8 cellular contexts compared by ENCODE assay signal in the genomic region with DNA sequence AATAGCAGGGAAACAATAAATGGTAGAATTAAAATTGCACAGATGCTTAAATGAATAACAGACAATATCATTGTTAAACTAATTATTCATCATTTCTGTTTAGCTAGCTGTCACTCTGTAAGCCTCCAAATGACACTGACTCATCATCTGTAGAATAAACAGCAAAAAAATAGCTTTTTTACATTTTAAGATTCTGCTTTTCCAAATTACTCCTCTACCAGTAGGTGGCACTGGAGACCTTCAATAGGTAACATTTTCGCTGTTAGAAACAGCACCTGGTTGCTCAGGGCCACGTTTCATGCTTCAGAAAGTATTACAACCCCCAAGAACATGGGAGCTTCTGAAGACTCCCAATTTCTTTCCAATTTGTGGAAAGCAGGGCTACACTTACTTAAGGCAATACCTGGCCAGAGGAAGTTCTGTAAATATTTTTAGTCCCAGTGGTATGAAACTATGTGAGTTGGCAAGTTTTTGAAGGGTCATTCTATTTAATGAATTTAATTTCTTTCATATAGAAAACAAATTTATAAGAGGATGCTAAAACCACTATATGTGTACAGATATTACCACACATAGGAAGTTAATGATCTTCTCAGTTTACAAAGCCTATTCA. TPM values are rescaled to one million over a fixed set of nuclear protein-coding genes. Genes with fewer than 3 reads are reported as not detected.
DNase-seq lines count a peak whose midpoint lies in the region; ATAC-seq and TF ChIP-seq lines count a peak whose summit lies in the region.

No MANE protein-coding gene starts in this region.

- DNase-seq in activated CD8-positive, alpha-beta memory T cell treated with anti-CD3 and anti-CD28 coated beads, Interleukin-2, amount 10 ng/mL, durations not matched to agents 7 days and 5 days = peak; percentile 44
- DNase-seq in activated CD8-positive, alpha-beta memory T cell treated with anti-CD3 and anti-CD28 coated beads, Interleukin-2, amount 50 U/mL, for 48 hours = no peak
- DNase-seq in SJCRH30 = peak; percentile 60 to 83
- DNase-seq in endothelial cell (ENCODE audit: low spot score) = peak; percentile 28
- DNase-seq in osteocyte (ENCODE audit: extremely low spot score, unreplicated experiment) = no peak

- peak; percentile 57 for ATAC-seq in activated CD8-positive, alpha-beta memory T cell treated with anti-CD3 and anti-CD28 coated beads, Interleukin-2, amount 10 ng/mL, durations not matched to agents 7 days and 5 days
- ATAC-seq in GM21515 (IDR thresholded peaks at IDR 0.05; ENCODE audit: unreplicated experiment) = peak; percentile 78
- ATAC-seq in esophagus mucosa = no peak

- no peak overlapping the region for H3K4me3 ChIP-seq in SJCRH30

- H3K27ac Mint-ChIP-seq in activated CD8-positive, alpha-beta memory T cell treated with anti-CD3 and anti-CD28 coated beads, Interleukin-2, amount 10 ng/mL, durations not matched to agents 7 days and 5 days = no peak overlapping the region
- H3K27ac Mint-ChIP-seq in endothelial cell (ENCODE audit: unreplicated experiment) (no peak overlapping the region), osteocyte (ENCODE audit: unreplicated experiment) (no peak overlapping the region)

- no peaks in the 10 kb centered on the region for H3K27me3 Mint-ChIP-seq in activated CD8-positive, alpha-beta memory T cell treated with anti-CD3 and anti-CD28 coated beads, Interleukin-2, amount 10 ng/mL, durations not matched to agents 7 days and 5 days
- no peaks in the 10 kb centered on the region for H3K27me3 Mint-ChIP-seq in endothelial cell (ENCODE audit: unreplicated experiment)
- H3K27me3 Mint-ChIP-seq in osteocyte (ENCODE audit: unreplicated experiment) = peaks cover 17% of the 10 kb centered on the region

- H3K27me3 ChIP-seq in SJCRH30 = no peaks in the 10 kb centered on the region

- no peak overlapping the region for H3K4me3 Mint-ChIP-seq in activated CD8-positive, alpha-beta memory T cell treated with anti-CD3 and anti-CD28 coated beads, Interleukin-2, amount 10 ng/mL, durations not matched to agents 7 days and 5 days
- H3K4me3 Mint-ChIP-seq in endothelial cell (ENCODE audit: unreplicated experiment) (no peak overlapping the region), osteocyte (ENCODE audit: unreplicated experiment) (no peak overlapping the region)

- H3K36me3 Mint-ChIP-seq in activated CD8-positive, alpha-beta memory T cell treated with anti-CD3 and anti-CD28 coated beads, Interleukin-2, amount 10 ng/mL, durations not matched to agents 7 days and 5 days = no peaks in the 10 kb centered on the region
- H3K36me3 Mint-ChIP-seq in endothelial cell (ENCODE audit: low read depth, unreplicated experiment) (no peaks in the 10 kb centered on the region), osteocyte (ENCODE audit: unreplicated experiment) (no peaks in the 10 kb centered on the region)

- TF ChIP-seq CTCF in LNCAP (IDR thresholded peaks at IDR 0.05) (peak; percentile 70), endothelial cell (IDR thresholded peaks at IDR 0.05; ENCODE audit: unreplicated experiment) (peak; percentile 77), osteocyte (IDR thresholded peaks at IDR 0.05) (peak; percentile 66)

- H3K9me3 ChIP-seq in SJCRH30 (replicated peaks) = no peaks in the 10 kb centered on the region

- H3K36me3 ChIP-seq in SJCRH30 = peaks cover 14% of the 10 kb centered on the region

- peaks cover 38% of the 10 kb centered on the region for H3K4me1 ChIP-seq in SJCRH30

- H3K9me3 Mint-ChIP-seq in activated CD8-positive, alpha-beta memory T cell treated with anti-CD3 and anti-CD28 coated beads, Interleukin-2, amount 10 ng/mL, durations not matched to agents 7 days and 5 days (ENCODE audit: low read depth) = no peaks in the 10 kb centered on the region
- H3K9me3 Mint-ChIP-seq in endothelial cell (ENCODE audit: unreplicated experiment) = no peaks in the 10 kb centered on the region
- H3K9me3 Mint-ChIP-seq in osteocyte (ENCODE audit: unreplicated experiment) = no peaks in the 10 kb centered on the region

- H3K4me1 Mint-ChIP-seq in activated CD8-positive, alpha-beta memory T cell treated with anti-CD3 and anti-CD28 coated beads, Interleukin-2, amount 10 ng/mL, durations not matched to agents 7 days and 5 days = no peaks in the 10 kb centered on the region
- H3K4me1 Mint-ChIP-seq in endothelial cell (ENCODE audit: unreplicated experiment) = no peaks in the 10 kb centered on the region
- no peaks in the 10 kb centered on the region for H3K4me1 Mint-ChIP-seq in osteocyte (ENCODE audit: unreplicated experiment)

- H3K27ac ChIP-seq in SJCRH30 = no peak overlapping the region

- CTCF ChIA-PET in activated CD8-positive, alpha-beta memory T cell treated with anti-CD3 and anti-CD28 coated beads, Interleukin-2, amount 10 ng/mL, durations not matched to agents 7 days and 5 days (lab: Charles Lee) = interaction anchor here (0.7 to 1.5 kb wide), 11 partner anchors 10 to 367 kb away, joined by 3 to 7 read pairs (median 3); no protein-coding TSS in a partner anchor

RNA-seq across cellular contexts. Expression of a gene that starts 45.4 kb away (rescaled TPM):
- total RNA-seq in activated CD8-positive, alpha-beta memory T cell treated with anti-CD3 and anti-CD28 coated beads, Interleukin-2, amount 10 ng/mL, durations not matched to agents 7 days and 5 days = 10 to 100 TPM in 1 of 2 experiments, 1 to 10 TPM in 1; 7.0 to 11.5 TPM
- total RNA-seq in SJCRH30 (2014; rRNA removed; shearing (Covaris generic)) = 26.2 and 35.0 TPM in 2 replicates
- 3.8 TPM for total RNA-seq in endothelial cell (ENCODE audit: unreplicated experiment)
- 0.10 TPM in 1 of 2 replicates, not detected in the other for total RNA-seq in osteocyte
- total RNA-seq in esophagus mucosa = 1.5 TPM

Comparison
In these comparisons a context has a peak if more than half of its experiments do, and no peak if none do; other contexts are left out.
1. DNase-seq: peak in activated CD8-positive, alpha-beta memory T cell treated with anti-CD3 and anti-CD28 coated beads, Interleukin-2, amount 10 ng/mL, durations not matched to agents 7 days and 5 days (single experiment), SJCRH30 (2 of 2) and endothelial cell (single experiment); none in activated CD8-positive, alpha-beta memory T cell treated with anti-CD3 and anti-CD28 coated beads, Interleukin-2, amount 50 U/mL, for 48 hours (single experiment) and osteocyte (single experiment).
2. Peak in every context shown above with its lines, with median percentiles within 50 percentile points of each other: CTCF ChIP-seq.